ENCODE assay signal across 10 cellular contexts in genomic region chr19:35555301-35556005, GRCh38. TPM values are rescaled to one million over a fixed set of nuclear protein-coding genes. Genes with fewer than 3 reads are reported as not detected.
A peak's percentile ranks its signal among the peaks of the same experiment; 100 is the strongest.
DNase-seq lines count a peak whose midpoint lies in the region; ATAC-seq and TF ChIP-seq lines count a peak whose summit lies in the region.
"Had no signal": no experiment of that assay in that cellular context is flagged by ENCODE, and none has a peak within 500 bp of the region (broad histone marks: within the 10 kb centered on the region; RNA-seq: fewer than 3 reads in every experiment).

No MANE protein-coding gene starts in this region.

- H3K9me3 ChIP-seq in upper lobe of left lung: no peaks in the 10 kb centered on the region
- no peaks in the 10 kb centered on the region for H3K9me3 ChIP-seq in esophagus squamous epithelium
- H3K9me3 ChIP-seq: neutrophil had no signal

- TF ChIP-seq POLR2A in upper lobe of left lung (IDR thresholded peaks at IDR 0.05): no peak
- TF ChIP-seq POLR2A in esophagus squamous epithelium (IDR thresholded peaks at IDR 0.05): no peak

- H3K27ac ChIP-seq in upper lobe of left lung (no peak overlapping the region), esophagus squamous epithelium (no peak overlapping the region)
- H3K27ac ChIP-seq: neutrophil had no signal

- peaks cover 26% of the 10 kb centered on the region for H3K27me3 Mint-ChIP-seq in activated T-helper 1 cell treated with anti-CD3 and anti-CD28 coated beads, Interleukin-12 subunit alpha, Interleukin-12 subunit beta, Interleukin-2, Interleukin-4 antibody, amounts not matched to agents 30 ng/mL and 10 ng/mL and 1 ng/mL, durations not matched to agents 14 hours and 24 hours and 36 hours (ENCODE audit: insufficient read depth)
- peaks cover 64% of the 10 kb centered on the region for H3K27me3 Mint-ChIP-seq in nephron progenitor cell (ENCODE audit: low read depth, poor library complexity)

- H3K4me1 Mint-ChIP-seq in activated T-helper 1 cell treated with anti-CD3 and anti-CD28 coated beads, Interleukin-12 subunit alpha, Interleukin-12 subunit beta, Interleukin-2, Interleukin-4 antibody, amounts not matched to agents 30 ng/mL and 10 ng/mL and 1 ng/mL, durations not matched to agents 14 hours and 24 hours and 36 hours (ENCODE audit: low read depth): no peaks in the 10 kb centered on the region
- H3K4me1 Mint-ChIP-seq in nephron progenitor cell: peaks cover 14% of the 10 kb centered on the region

- no peaks in the 10 kb centered on the region for H3K9me3 Mint-ChIP-seq in activated T-helper 1 cell treated with anti-CD3 and anti-CD28 coated beads, Interleukin-12 subunit alpha, Interleukin-12 subunit beta, Interleukin-2, Interleukin-4 antibody, amounts not matched to agents 30 ng/mL and 10 ng/mL and 1 ng/mL, durations not matched to agents 14 hours and 24 hours and 36 hours
- H3K9me3 Mint-ChIP-seq in nephron progenitor cell: peaks cover 4% of the 10 kb centered on the region
- H3K9me3 Mint-ChIP-seq: stimulated activated naive CD8-positive, alpha-beta T cell treated with anti-CD3 and anti-CD28 coated beads, Interleukin-15, amount 100 ng/mL, for 72 hours had no signal

- no peak overlapping the region for H3K4me3 Mint-ChIP-seq in activated T-helper 1 cell treated with anti-CD3 and anti-CD28 coated beads, Interleukin-12 subunit alpha, Interleukin-12 subunit beta, Interleukin-2, Interleukin-4 antibody, amounts not matched to agents 30 ng/mL and 10 ng/mL and 1 ng/mL, durations not matched to agents 14 hours and 24 hours and 36 hours
- peak overlapping the region; percentile 7 for H3K4me3 Mint-ChIP-seq in nephron progenitor cell
- H3K4me3 Mint-ChIP-seq: stimulated activated naive CD8-positive, alpha-beta T cell treated with anti-CD3 and anti-CD28 coated beads, Interleukin-15, amount 100 ng/mL, for 72 hours had no signal

- no peak for ATAC-seq in upper lobe of left lung (ENCODE audit: low FRiP score in 2 of 2)
- ATAC-seq: stimulated activated naive CD8-positive, alpha-beta T cell treated with anti-CD3 and anti-CD28 coated beads, Interleukin-15, amount 100 ng/mL, for 72 hours had no signal

- TF ChIP-seq EP300 in upper lobe of left lung (IDR thresholded peaks at IDR 0.05): no peak

- DNase-seq in GM12864 (ENCODE audit: low read depth) (no peak), LNCaP clone FGC (ENCODE audit: low read depth) (no peak), nephron progenitor cell (peak; percentile 53), NCI-H510A (lab: John Stamatoyannopoulos, UW) (no peak), upper lobe of left lung (no peak), esophagus squamous epithelium (lab: John Stamatoyannopoulos, UW) (no peak)
- DNase-seq in activated T-helper 1 cell treated with anti-CD3 and anti-CD28 coated beads, Interleukin-12 subunit alpha, Interleukin-12 subunit beta, Interleukin-2, Interleukin-4 antibody, amounts not matched to agents 30 ng/mL and 10 ng/mL and 1 ng/mL, durations not matched to agents 14 hours and 24 hours and 36 hours (ENCODE audit: low spot score): no peak
- DNase-seq: stimulated activated naive CD8-positive, alpha-beta T cell treated with anti-CD3 and anti-CD28 coated beads, Interleukin-15, amount 100 ng/mL, for 72 hours had no signal

- no peaks in the 10 kb centered on the region for H3K36me3 Mint-ChIP-seq in activated T-helper 1 cell treated with anti-CD3 and anti-CD28 coated beads, Interleukin-12 subunit alpha, Interleukin-12 subunit beta, Interleukin-2, Interleukin-4 antibody, amounts not matched to agents 30 ng/mL and 10 ng/mL and 1 ng/mL, durations not matched to agents 14 hours and 24 hours and 36 hours (ENCODE audit: low read depth)
- peaks cover 4% of the 10 kb centered on the region for H3K36me3 Mint-ChIP-seq in nephron progenitor cell (ENCODE audit: low read depth)

- TF ChIP-seq CTCF in GM12864 (IDR thresholded peaks at IDR 0.05; ENCODE audit: low read depth, low read length, missing control alignments) (peak; percentile 41), LNCaP clone FGC (IDR thresholded peaks at IDR 0.05; ENCODE audit: control insufficient read depth, extremely low read depth, insufficient read depth) (peak; percentile 21; the same call in 1 of the 2 replicates), nephron progenitor cell (IDR thresholded peaks at IDR 0.05) (peak; percentile 44), upper lobe of left lung (IDR thresholded peaks at IDR 0.05) (no peak), esophagus squamous epithelium (IDR thresholded peaks at IDR 0.05) (no peak)

- intact Hi-C loops in activated T-helper 1 cell treated with anti-CD3 and anti-CD28 coated beads, Interleukin-12 subunit alpha, Interleukin-12 subunit beta, Interleukin-2, Interleukin-4 antibody, amounts not matched to agents 30 ng/mL and 10 ng/mL and 1 ng/mL, durations not matched to agents 14 hours and 24 hours and 36 hours (cut with micrococcal nuclease): no loop called here
- intact Hi-C loops in esophagus squamous epithelium (cut with DNase I): no loop called here

- H3K27me3 ChIP-seq in upper lobe of left lung (peaks cover 0 to 15% (median 7%) of the 10 kb centered on the region in 4 donors), esophagus squamous epithelium (peaks cover 0 to 36% (median 4%) of the 10 kb centered on the region in 4 donors)

- H3K4me1 ChIP-seq in upper lobe of left lung (peaks cover 5 to 14% (median 12%) of the 10 kb centered on the region in 4 donors), esophagus squamous epithelium (peaks cover 6 to 15% (median 13%) of the 10 kb centered on the region in 3 donors)

- no peak overlapping the region for H3K4me3 ChIP-seq in GM12864 (ENCODE audit: low read depth, low read length)
- no peak overlapping the region for H3K4me3 ChIP-seq in LNCaP clone FGC (ENCODE audit: low read depth, low read length)
- H3K4me3 ChIP-seq in upper lobe of left lung: no peak overlapping the region
- no peak overlapping the region for H3K4me3 ChIP-seq in esophagus squamous epithelium

- peak overlapping the region; percentile 4 for H3K27ac Mint-ChIP-seq in activated T-helper 1 cell treated with anti-CD3 and anti-CD28 coated beads, Interleukin-12 subunit alpha, Interleukin-12 subunit beta, Interleukin-2, Interleukin-4 antibody, amounts not matched to agents 30 ng/mL and 10 ng/mL and 1 ng/mL, durations not matched to agents 14 hours and 24 hours and 36 hours
- H3K27ac Mint-ChIP-seq in nephron progenitor cell: peak overlapping the region; percentile 19
- H3K27ac Mint-ChIP-seq: stimulated activated naive CD8-positive, alpha-beta T cell treated with anti-CD3 and anti-CD28 coated beads, Interleukin-15, amount 100 ng/mL, for 72 hours had no signal

- peaks cover 0 to 5% (median 0%) of the 10 kb centered on the region in 4 donors for H3K36me3 ChIP-seq in upper lobe of left lung
- H3K36me3 ChIP-seq in esophagus squamous epithelium: peaks cover 0 to 11% (median 6%) of the 10 kb centered on the region in 3 donors
- H3K36me3 ChIP-seq: neutrophil had no signal

- WGBS in upper lobe of left lung, 2 donors: 44 to 79% methylated on average over 5 to 30 of the region's 30 CpGs
- 30 to 68% methylated on average over 5 to 17 of the region's 30 CpGs for WGBS in esophagus squamous epithelium, 2 donors

RNA-seq across cellular contexts. Expression of gene ATP4A, which starts 8.0 kb away (rescaled TPM):
- not detected in 2 replicates for total RNA-seq in activated T-helper 1 cell treated with anti-CD3 and anti-CD28 coated beads, Interleukin-12 subunit alpha, Interleukin-12 subunit beta, Interleukin-2, Interleukin-4 antibody, amounts not matched to agents 30 ng/mL and 10 ng/mL and 1 ng/mL, durations not matched to agents 14 hours and 24 hours and 36 hours
- not detected for total RNA-seq in upper lobe of left lung
- total RNA-seq in esophagus squamous epithelium: under 1 TPM in 1 of 4 donors, not detected in 3; 0.18 TPM
- total RNA-seq: dermis microvascular lymphatic vessel endothelial cell had no signal

RNA-seq across cellular contexts. Expression of gene TMEM147, which starts 10.0 kb away (rescaled TPM):
- 122 and 123 TPM in 2 replicates for total RNA-seq in activated T-helper 1 cell treated with anti-CD3 and anti-CD28 coated beads, Interleukin-12 subunit alpha, Interleukin-12 subunit beta, Interleukin-2, Interleukin-4 antibody, amounts not matched to agents 30 ng/mL and 10 ng/mL and 1 ng/mL, durations not matched to agents 14 hours and 24 hours and 36 hours
- total RNA-seq in upper lobe of left lung: 10 to 100 TPM; 25.1 to 94.2 (median 71.2) TPM
- total RNA-seq in esophagus squamous epithelium: 100 to 1,000 TPM in 1 of 4 donors, 10 to 100 TPM in 3; 68.1 to 119 (median 89.6) TPM

RNA-seq across cellular contexts. Expression of gene GAPDHS, which starts 22.2 kb away (rescaled TPM):
- not detected in 2 replicates for total RNA-seq in activated T-helper 1 cell treated with anti-CD3 and anti-CD28 coated beads, Interleukin-12 subunit alpha, Interleukin-12 subunit beta, Interleukin-2, Interleukin-4 antibody, amounts not matched to agents 30 ng/mL and 10 ng/mL and 1 ng/mL, durations not matched to agents 14 hours and 24 hours and 36 hours
- total RNA-seq in upper lobe of left lung: not detected
- total RNA-seq in esophagus squamous epithelium: not detected
- total RNA-seq: dermis microvascular lymphatic vessel endothelial cell had no signal

RNA-seq across cellular contexts. Expression of gene SBSN, which starts 27.3 kb away (rescaled TPM):
- total RNA-seq in activated T-helper 1 cell treated with anti-CD3 and anti-CD28 coated beads, Interleukin-12 subunit alpha, Interleukin-12 subunit beta, Interleukin-2, Interleukin-4 antibody, amounts not matched to agents 30 ng/mL and 10 ng/mL and 1 ng/mL, durations not matched to agents 14 hours and 24 hours and 36 hours: not detected in 2 replicates
- total RNA-seq in upper lobe of left lung (not detected), esophagus squamous epithelium (1,000 to 10,000 TPM in 1 of 4 donors, 100 to 1,000 TPM in 2, 10 to 100 TPM in 1; 58.2 to 1,096 (median 541) TPM)
- total RNA-seq: dermis microvascular lymphatic vessel endothelial cell had no signal

RNA-seq across cellular contexts. Expression of gene PMIS2, which starts 30.5 kb away (rescaled TPM):
- not detected in 2 replicates for total RNA-seq in activated T-helper 1 cell treated with anti-CD3 and anti-CD28 coated beads, Interleukin-12 subunit alpha, Interleukin-12 subunit beta, Interleukin-2, Interleukin-4 antibody, amounts not matched to agents 30 ng/mL and 10 ng/mL and 1 ng/mL, durations not matched to agents 14 hours and 24 hours and 36 hours
- total RNA-seq in upper lobe of left lung: not detected
- total RNA-seq in esophagus squamous epithelium: not detected
- total RNA-seq: dermis microvascular lymphatic vessel endothelial cell had no signal

Comparison
In these comparisons a context has a peak if more than half of its experiments do, and no peak if none do; other contexts are left out.
1. CTCF ChIP-seq: peak in GM12864 (single experiment), LNCaP clone FGC (single experiment) and nephron progenitor cell (single experiment); none in upper lobe of left lung (0 of 6) and esophagus squamous epithelium (0 of 6).